Comparison of ENCODE assay signal across 8 cellular contexts in the genomic region with DNA sequence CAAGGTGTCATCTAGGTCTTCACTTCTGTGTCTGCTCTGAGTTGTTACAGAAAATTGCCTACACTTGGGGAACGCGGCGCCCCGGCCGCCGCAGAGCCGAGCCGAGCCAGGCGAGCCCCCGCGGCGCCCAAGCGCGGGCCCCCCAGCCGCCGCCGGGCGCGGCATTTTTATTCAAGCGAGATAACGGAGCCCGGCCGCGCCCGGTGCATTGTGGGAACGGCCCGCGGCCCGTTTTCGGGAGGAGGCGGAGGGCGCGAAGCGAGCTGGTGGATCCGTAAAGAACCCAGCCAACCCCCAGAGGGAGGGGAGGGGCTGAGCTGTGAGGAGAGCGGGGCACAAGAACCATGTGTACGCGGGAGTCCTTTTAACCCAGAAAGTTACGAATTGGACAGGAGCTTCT.
DNase-seq lines count a peak whose midpoint lies in the region; ATAC-seq and TF ChIP-seq lines count a peak whose summit lies in the region.

No MANE protein-coding gene starts in this region.

- H3K4me3 ChIP-seq in mucosa of descending colon = no peak overlapping the region

- no peak for TF ChIP-seq POLR2A in erythroblast (IDR thresholded peaks at IDR 0.05; ENCODE audit: low read length)

- TF ChIP-seq CTCF in mucosa of descending colon (IDR thresholded peaks at IDR 0.05) = no peak

- no peaks in the 10 kb centered on the region for H3K36me3 ChIP-seq in mucosa of descending colon (ENCODE audit: low read depth)

- no peaks in the 10 kb centered on the region for H3K9me3 ChIP-seq in mucosa of descending colon

- ATAC-seq in mucosa of descending colon (no peak), HG03135 (IDR thresholded peaks at IDR 0.05; ENCODE audit: unreplicated experiment) (no peak), GM21528 (IDR thresholded peaks at IDR 0.05; ENCODE audit: low FRiP score, unreplicated experiment) (no peak), HG02970 (IDR thresholded peaks at IDR 0.05; ENCODE audit: low FRiP score, unreplicated experiment) (no peak)

- intact Hi-C loops in mucosa of descending colon (cut with DNase I, micrococcal nuclease) = no loop called here

- peak; percentile 41 for DNase-seq in EH (ENCODE audit: low read depth)
- peak; percentile 13 for DNase-seq in NCI-H2171 (lab: John Stamatoyannopoulos, UW)
- peak; percentile 72 to 74 for DNase-seq in erythroblast (lab: John Stamatoyannopoulos, UW)
- DNase-seq in mucosa of descending colon = peak in 2 of 3 donors; percentile 12 to 31
- DNase-seq in epidermal melanocyte (ENCODE audit: insufficient read length, low spot score) = no peak

- no peaks in the 10 kb centered on the region for H3K4me1 ChIP-seq in mucosa of descending colon (ENCODE audit: low read depth)
